8 cellular contexts compared by ENCODE assay signal in the genomic region with DNA sequence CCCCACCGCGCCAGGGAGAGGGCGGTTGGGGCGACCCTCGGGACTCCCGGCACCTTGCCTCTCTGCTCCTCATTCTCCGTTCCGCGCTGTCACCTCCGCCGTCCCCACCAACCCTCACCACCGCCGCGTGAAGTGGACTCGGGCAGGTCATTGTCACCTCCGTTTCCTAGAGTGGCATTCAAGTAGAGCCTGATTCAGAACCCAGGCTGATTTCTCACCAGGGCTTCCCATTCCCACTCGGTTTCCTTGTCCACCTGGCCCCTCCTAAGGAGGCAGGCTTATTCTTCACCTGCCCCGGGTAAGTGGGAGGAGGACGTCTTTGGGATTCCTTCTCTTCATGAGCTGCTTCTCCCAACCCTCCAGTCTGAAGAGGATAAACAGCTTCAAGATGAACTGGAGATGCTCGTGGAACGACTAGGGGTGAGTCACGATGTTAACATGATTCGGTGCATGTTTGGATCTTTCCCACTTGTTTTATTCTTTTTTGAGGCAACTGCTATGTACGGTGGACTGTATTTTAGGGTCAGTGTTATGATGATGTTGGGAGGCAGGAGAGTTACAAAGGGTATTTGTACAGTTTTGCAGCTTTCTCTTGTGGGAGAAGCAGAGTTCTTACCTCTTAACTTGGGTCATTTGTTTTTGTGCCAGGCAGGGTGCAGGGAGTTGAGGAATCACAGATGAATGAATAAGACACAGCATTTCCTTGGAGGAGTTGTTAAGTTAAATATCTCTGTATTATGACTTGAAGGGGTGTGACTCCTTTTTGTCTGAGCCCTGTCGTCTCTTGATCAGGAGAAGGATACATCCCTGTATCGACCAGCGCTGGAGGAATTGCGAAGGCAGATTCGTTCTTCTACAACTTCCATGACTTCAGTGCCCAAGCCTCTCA. TPM values are rescaled to one million over a fixed set of nuclear protein-coding genes. Genes with fewer than 3 reads are reported as not detected.
DNase-seq lines count a peak whose midpoint lies in the region; ATAC-seq, FAIRE-seq and TF ChIP-seq lines count a peak whose summit lies in the region.

No MANE protein-coding gene starts in this region.

- H3K9ac ChIP-seq in HepG2 (ENCODE audit: insufficient read depth, low read depth, low read length), result peak overlapping the region; percentile 87

- H3K27me3 ChIP-seq in CD4-positive, alpha-beta memory T cell (ENCODE audit: insufficient read depth, low read length), result no peaks in the 10 kb centered on the region
- H3K27me3 ChIP-seq in HepG2 (ENCODE audit: control insufficient read depth in 1 of 2, insufficient read depth in 2 of 2, low read length in 2 of 2), result no peaks in the 10 kb centered on the region; a peak in 1 of 5 replicates

- H3K27ac Mint-ChIP-seq in CD4-positive, alpha-beta memory T cell, result peak overlapping the region; percentile 89 to 95 (median 93)
- peak overlapping the region; percentile 93 for H3K27ac Mint-ChIP-seq in type B pancreatic cell

- TF ChIP-seq EP300 in HepG2 (IDR thresholded peaks at IDR 0.05; ENCODE audit: low read depth in 2 of 2, low read length in 2 of 2) (no peak), HepG2 (CRISPR knock-in tag; IDR thresholded peaks at IDR 0.05; ENCODE audit: borderline replicate concordance) (no peak)

- no peak overlapping the region for H2AFZ ChIP-seq in HepG2 (ENCODE audit: low read length)

- H3K4me2 ChIP-seq in HepG2 (ENCODE audit: low read depth, low read length), result peak overlapping the region; percentile 86

- no peak for TF ChIP-seq POLR2A in HepG2 (IDR thresholded peaks at IDR 0.05; ENCODE audit: insufficient read depth in 1 of 2, low read depth in 2 of 2, low read length in 2 of 2)

- BruUV-seq in HepG2 (replicated peaks; lab: Mats Ljungman, UMichigan), result TSS peak; percentile 67

- in situ Hi-C loops in astrocyte of the cerebellum (cut with HindIII; ENCODE audit: low sequenced_read_pairs) (no loop called here), HepG2 (cut with HindIII; ENCODE audit: extremely low pct_ligation_motif_present, low pct_unique_long_range_greater_than_20kb) (no loop called here)

- POLR2A ChIA-PET in CD4-positive, alpha-beta memory T cell (lab: Charles Lee; ENCODE audit: partially characterized antibody), result interaction anchor here (1.1 to 2.0 kb wide), 4 partner anchors 16 to 144 kb away, joined by 3 to 13 read pairs (median 6); a partner anchor contains a TSS
- POLR2A ChIA-PET in HepG2 (lab: Yijun Ruan, JAX), result no interaction called here

- H3K9me3 Mint-ChIP-seq in CD4-positive, alpha-beta memory T cell, result peaks cover 0 to 1% (median 0%) of the 10 kb centered on the region in 8 donors
- no peaks in the 10 kb centered on the region for H3K9me3 Mint-ChIP-seq in type B pancreatic cell

- peak overlapping the region; percentile 68 to 85 for H3K4me3 ChIP-seq in CD4-positive, alpha-beta memory T cell (ENCODE audit: low read length in 2 of 2)
- peak overlapping the region; percentile 97 for H3K4me3 ChIP-seq in astrocyte of the cerebellum (ENCODE audit: low read depth, low read length)
- H3K4me3 ChIP-seq in HepG2 (replicated peaks in 1 of 3; ENCODE audit: insufficient read depth in 1 of 3, low read depth in 2 of 3, low read length in 3 of 3), result peak overlapping the region; percentile 96 to 99 (median 98)

- peak overlapping the region; percentile 73 for H3K27ac ChIP-seq in CD4-positive, alpha-beta memory T cell (ENCODE audit: low read depth, low read length)
- peak overlapping the region; percentile 50 for H3K27ac ChIP-seq in HepG2 (ENCODE audit: extremely low read length, insufficient read depth, low read length)

- H3K9me3 ChIP-seq in CD4-positive, alpha-beta memory T cell (ENCODE audit: control insufficient read depth in 1 of 2, low read length in 2 of 2), result no peaks in the 10 kb centered on the region
- no peaks in the 10 kb centered on the region for H3K9me3 ChIP-seq in HepG2 (ENCODE audit: low read length)

- TF ChIP-seq CTCF in astrocyte of the cerebellum (IDR thresholded peaks at IDR 0.05; ENCODE audit: low read depth, low read length, missing control alignments) (no peak), HepG2 (CRISPR knock-in tag; IDR thresholded peaks at IDR 0.05) (no peak), type B pancreatic cell (conservative IDR thresholded peaks at IDR 0.05) (no peak)

- H3K27me3 Mint-ChIP-seq in CD4-positive, alpha-beta memory T cell, result no peaks in the 10 kb centered on the region
- peaks cover 8% of the 10 kb centered on the region for H3K27me3 Mint-ChIP-seq in type B pancreatic cell

- DNase-seq in CD4-positive, alpha-beta memory T cell, result no peak
- peak; percentile 38 for DNase-seq in HT-29 (ENCODE audit: low spot score)
- no peak for DNase-seq in astrocyte of the cerebellum (ENCODE audit: low read depth)
- no peak for DNase-seq in HepG2 (ENCODE audit: low spot score)
- DNase-seq in type B pancreatic cell (ENCODE audit: extremely low spot score, unreplicated experiment), result no peak
- no peak for DNase-seq in effector CD4-positive, alpha-beta T cell
- DNase-seq in NCI-H524 treated with DMSO at 0.1 percent for 48 hours (lab: John Stamatoyannopoulos, UW), result no peak

- peak overlapping the region; percentile 88 to 96 (median 94) for H3K4me3 Mint-ChIP-seq in CD4-positive, alpha-beta memory T cell
- peak overlapping the region; percentile 97 for H3K4me3 Mint-ChIP-seq in type B pancreatic cell

- H3K36me3 Mint-ChIP-seq in CD4-positive, alpha-beta memory T cell, result peaks cover 34 to 45% of the 10 kb centered on the region in 2 donors
- H3K36me3 Mint-ChIP-seq in type B pancreatic cell, result peaks cover 11% of the 10 kb centered on the region

- peaks cover 14% of the 10 kb centered on the region for H3K4me1 ChIP-seq in CD4-positive, alpha-beta memory T cell (ENCODE audit: insufficient read depth, low read length)
- peaks cover 43% of the 10 kb centered on the region for H3K4me1 ChIP-seq in HepG2 (ENCODE audit: insufficient read depth, low read length)

- peaks cover 25% of the 10 kb centered on the region for H3K79me2 ChIP-seq in HepG2 (ENCODE audit: insufficient read depth, low read length)

- FAIRE-seq in HepG2 (lab: Jason Lieb, UNC), result no peak

- WGBS in HepG2 (ENCODE audit: low lambda C conversion rate), result 26% methylated on average over 15 of the region's 29 CpGs

- intact Hi-C loops in CD4-positive, alpha-beta memory T cell (cut with micrococcal nuclease), result loop anchor here (1.0 to 5.0 kb wide), 10 partner anchors 15 to 417 kb away; a partner anchor contains a TSS
- intact Hi-C loops in HepG2 (cut with micrococcal nuclease; ENCODE audit: unreplicated experiment), result loop anchor here (2.0 kb wide), 1 partner anchor 37 kb away; no protein-coding TSS in a partner anchor

- H3K4me1 Mint-ChIP-seq in CD4-positive, alpha-beta memory T cell, result peaks cover 14 to 35% (median 22%) of the 10 kb centered on the region in 4 donors
- peaks cover 10% of the 10 kb centered on the region for H3K4me1 Mint-ChIP-seq in type B pancreatic cell (ENCODE audit: unreplicated experiment)

- peak; percentile 21; the same call in 1 of the 3 replicates for ATAC-seq in HepG2
- ATAC-seq in GM19328 (IDR thresholded peaks at IDR 0.05; ENCODE audit: unreplicated experiment), result no peak

- CTCF ChIA-PET in CD4-positive, alpha-beta memory T cell (lab: Charles Lee; ENCODE audit: partially characterized antibody), result no interaction called here
- CTCF ChIA-PET in HepG2 (lab: Yijun Ruan, JAX; ENCODE audit: low intra/inter-chr PET ratio, low total read pairs), result no interaction called here

- H4K20me1 ChIP-seq in HepG2 (ENCODE audit: insufficient read depth, low read length), result no peaks in the 10 kb centered on the region

- peaks cover 44% of the 10 kb centered on the region for H3K36me3 ChIP-seq in CD4-positive, alpha-beta memory T cell (ENCODE audit: insufficient read depth, low read length)
- peaks cover 19 to 42% of the 10 kb centered on the region in 2 experiments; a peak in 4 of 5 replicates for H3K36me3 ChIP-seq in HepG2 (replicated peaks in 1 of 2; ENCODE audit: control insufficient read depth in 1 of 2, insufficient read depth in 2 of 2, low read length in 2 of 2)

- TF ChIP-seq RAD21 in HepG2 (CRISPR knock-in tag; IDR thresholded peaks at IDR 0.05), result no peak

RNA-seq across cellular contexts. Expression of a gene that starts 0.7 kb away (rescaled TPM):
- 100 to 1,000 TPM; 148 to 154 TPM for total RNA-seq in CD4-positive, alpha-beta memory T cell
- polyA plus RNA-seq in CD4-positive, alpha-beta memory T cell, result 100 to 1,000 TPM; 195 to 298 TPM
- 306 and 330 TPM in 2 replicates for total RNA-seq in HT-29 (2014; rRNA removed; shearing (Covaris generic))
- total RNA-seq in HepG2 (2016; rRNA removed; fragmentation: Illumina TruSeq; extraction: Trizol) (200 and 312 TPM in 2 replicates), type B pancreatic cell (ENCODE audit: low replicate concordance) (226 and 255 TPM in 2 replicates)
- total RNA-seq in HepG2 (2016; cell fraction: cytosol; rRNA removed; fragmentation: Illumina TruSeq; extraction: Trizol; ENCODE audit: low read depth), result 27.9 and 35.3 TPM in 2 replicates
- total RNA-seq in HepG2 (2016; cell fraction: insoluble cytoplasmic fraction; rRNA removed; fragmentation: Illumina TruSeq; extraction: Trizol), result 208 and 307 TPM in 2 replicates
- 69.9 and 70.8 TPM in 2 replicates for total RNA-seq in HepG2 (2016; cell fraction: membrane; rRNA removed; fragmentation: Illumina TruSeq; extraction: Trizol)
- 130 and 133 TPM in 2 replicates for total RNA-seq in HepG2 (2016; cell fraction: nucleus; rRNA removed; fragmentation: Illumina TruSeq; extraction: Trizol)
- 125 and 152 TPM in 2 replicates for polyA plus RNA-seq in HepG2 (2011; rRNA removed)
- polyA plus RNA-seq in HepG2 (2011; cell fraction: cytosol; rRNA removed), result 165 and 166 TPM in 2 replicates
- polyA plus RNA-seq in HepG2 (2011; cell fraction: nucleus; rRNA removed), result 110 and 125 TPM in 2 replicates
- 116 and 117 TPM in 2 replicates for polyA plus RNA-seq in HepG2 (2012)
- polyA plus RNA-seq in HepG2 (2016; cell fraction: cytosol; fragmentation: Illumina TruSeq; extraction: Trizol; ENCODE audit: low read depth), result 19.9 and 25.2 TPM in 2 replicates
- polyA plus RNA-seq in HepG2 (2016; cell fraction: insoluble cytoplasmic fraction; fragmentation: Illumina TruSeq; extraction: Trizol; ENCODE audit: low read depth), result 253 and 295 TPM in 2 replicates
- 36.4 and 42.7 TPM in 2 replicates for polyA plus RNA-seq in HepG2 (2016; cell fraction: membrane; fragmentation: Illumina TruSeq; extraction: Trizol; ENCODE audit: low read depth)
- polyA plus RNA-seq in HepG2 (2016; cell fraction: nucleus; fragmentation: Illumina TruSeq; extraction: Trizol; ENCODE audit: insufficient read depth, low read depth), result 155 and 167 TPM in 2 replicates
- 351 and 796 TPM in 2 replicates for polyA minus RNA-seq in HepG2 (2011; rRNA and poly(A)+ RNA removed; ENCODE audit: low replicate concordance)
- 127 and 152 TPM in 2 replicates for polyA minus RNA-seq in HepG2 (2011; cell fraction: cytosol; rRNA and poly(A)+ RNA removed)
- 99.4 and 123 TPM in 2 replicates for polyA minus RNA-seq in HepG2 (2011; cell fraction: nucleus; rRNA and poly(A)+ RNA removed)

RNA-seq across cellular contexts. Expression of a gene that starts 14.7 kb away (rescaled TPM):
- 100 to 1,000 TPM; 236 to 246 TPM for total RNA-seq in CD4-positive, alpha-beta memory T cell
- 10 to 100 TPM in 1 of 2 donors, 1 to 10 TPM in 1; 3.6 to 51.1 TPM for polyA plus RNA-seq in CD4-positive, alpha-beta memory T cell
- total RNA-seq in HT-29 (2014; rRNA removed; shearing (Covaris generic)), result 494 and 497 TPM in 2 replicates
- 213 and 244 TPM in 2 replicates for total RNA-seq in HepG2 (2016; rRNA removed; fragmentation: Illumina TruSeq; extraction: Trizol)
- 19.7 and 27.8 TPM in 2 replicates for total RNA-seq in HepG2 (2016; cell fraction: cytosol; rRNA removed; fragmentation: Illumina TruSeq; extraction: Trizol; ENCODE audit: low read depth)
- total RNA-seq in HepG2 (2016; cell fraction: insoluble cytoplasmic fraction; rRNA removed; fragmentation: Illumina TruSeq; extraction: Trizol), result 208 and 223 TPM in 2 replicates
- 77.1 and 81.4 TPM in 2 replicates for total RNA-seq in HepG2 (2016; cell fraction: membrane; rRNA removed; fragmentation: Illumina TruSeq; extraction: Trizol)
- total RNA-seq in HepG2 (2016; cell fraction: nucleus; rRNA removed; fragmentation: Illumina TruSeq; extraction: Trizol), result 163 and 210 TPM in 2 replicates
- polyA plus RNA-seq in HepG2 (2011; rRNA removed), result 208 and 228 TPM in 2 replicates
- polyA plus RNA-seq in HepG2 (2011; cell fraction: cytosol; rRNA removed), result 139 and 145 TPM in 2 replicates
- polyA plus RNA-seq in HepG2 (2011; cell fraction: nucleus; rRNA removed), result 229 and 287 TPM in 2 replicates
- 122 and 142 TPM in 2 replicates for polyA plus RNA-seq in HepG2 (2012)
- 15.3 and 16.7 TPM in 2 replicates for polyA plus RNA-seq in HepG2 (2016; cell fraction: cytosol; fragmentation: Illumina TruSeq; extraction: Trizol; ENCODE audit: low read depth)
- 217 and 276 TPM in 2 replicates for polyA plus RNA-seq in HepG2 (2016; cell fraction: insoluble cytoplasmic fraction; fragmentation: Illumina TruSeq; extraction: Trizol; ENCODE audit: low read depth)
- polyA plus RNA-seq in HepG2 (2016; cell fraction: membrane; fragmentation: Illumina TruSeq; extraction: Trizol; ENCODE audit: low read depth), result 53.0 and 64.3 TPM in 2 replicates
- polyA plus RNA-seq in HepG2 (2016; cell fraction: nucleus; fragmentation: Illumina TruSeq; extraction: Trizol; ENCODE audit: insufficient read depth, low read depth), result 324 and 332 TPM in 2 replicates
- 348 and 721 TPM in 2 replicates for polyA minus RNA-seq in HepG2 (2011; rRNA and poly(A)+ RNA removed; ENCODE audit: low replicate concordance)
- 122 and 123 TPM in 2 replicates for polyA minus RNA-seq in HepG2 (2011; cell fraction: cytosol; rRNA and poly(A)+ RNA removed)
- 107 and 113 TPM in 2 replicates for polyA minus RNA-seq in HepG2 (2011; cell fraction: nucleus; rRNA and poly(A)+ RNA removed)
- total RNA-seq in type B pancreatic cell (ENCODE audit: low replicate concordance), result 371 and 432 TPM in 2 replicates

RNA-seq across cellular contexts. Expression of a gene that starts 23.9 kb away (rescaled TPM):
- total RNA-seq in CD4-positive, alpha-beta memory T cell, result not detected
- polyA plus RNA-seq in CD4-positive, alpha-beta memory T cell, result not detected
- not detected in 2 replicates for total RNA-seq in HT-29 (2014; rRNA removed; shearing (Covaris generic))
- total RNA-seq in HepG2 (2016; rRNA removed; fragmentation: Illumina TruSeq; extraction: Trizol) (not detected in 2 replicates), type B pancreatic cell (ENCODE audit: low replicate concordance) (not detected in 2 replicates)
- total RNA-seq in HepG2 (2016; cell fraction: cytosol; rRNA removed; fragmentation: Illumina TruSeq; extraction: Trizol; ENCODE audit: low read depth), result not detected in 2 replicates
- not detected in 2 replicates for total RNA-seq in HepG2 (2016; cell fraction: insoluble cytoplasmic fraction; rRNA removed; fragmentation: Illumina TruSeq; extraction: Trizol)
- total RNA-seq in HepG2 (2016; cell fraction: membrane; rRNA removed; fragmentation: Illumina TruSeq; extraction: Trizol), result not detected in 2 replicates
- not detected in 2 replicates for total RNA-seq in HepG2 (2016; cell fraction: nucleus; rRNA removed; fragmentation: Illumina TruSeq; extraction: Trizol)
- 0.03 TPM in 1 of 2 replicates, not detected in the other for polyA plus RNA-seq in HepG2 (2011; rRNA removed)
- polyA plus RNA-seq in HepG2 (2011; cell fraction: cytosol; rRNA removed), result not detected in 2 replicates
- 0.10 and 0.16 TPM in 2 replicates for polyA plus RNA-seq in HepG2 (2011; cell fraction: nucleus; rRNA removed)
- not detected in 2 replicates for polyA plus RNA-seq in HepG2 (2012)
- not detected in 2 replicates for polyA plus RNA-seq in HepG2 (2016; cell fraction: cytosol; fragmentation: Illumina TruSeq; extraction: Trizol; ENCODE audit: low read depth)
- not detected in 2 replicates for polyA plus RNA-seq in HepG2 (2016; cell fraction: insoluble cytoplasmic fraction; fragmentation: Illumina TruSeq; extraction: Trizol; ENCODE audit: low read depth)
- polyA plus RNA-seq in HepG2 (2016; cell fraction: membrane; fragmentation: Illumina TruSeq; extraction: Trizol; ENCODE audit: low read depth), result not detected in 2 replicates
- not detected in 2 replicates for polyA plus RNA-seq in HepG2 (2016; cell fraction: nucleus; fragmentation: Illumina TruSeq; extraction: Trizol; ENCODE audit: insufficient read depth, low read depth)
- 0.14 TPM in 1 of 2 replicates, not detected in the other for polyA minus RNA-seq in HepG2 (2011; rRNA and poly(A)+ RNA removed; ENCODE audit: low replicate concordance)
- not detected in 2 replicates for polyA minus RNA-seq in HepG2 (2011; cell fraction: cytosol; rRNA and poly(A)+ RNA removed)
- not detected in 2 replicates for polyA minus RNA-seq in HepG2 (2011; cell fraction: nucleus; rRNA and poly(A)+ RNA removed)

RNA-seq across cellular contexts. Expression of a gene that starts 37.7 kb away (rescaled TPM):
- total RNA-seq in CD4-positive, alpha-beta memory T cell, result 1 to 10 TPM; 9.0 to 10.0 TPM
- 1 to 10 TPM; 1.1 to 1.6 TPM for polyA plus RNA-seq in CD4-positive, alpha-beta memory T cell
- 21.4 and 26.6 TPM in 2 replicates for total RNA-seq in HT-29 (2014; rRNA removed; shearing (Covaris generic))
- total RNA-seq in HepG2 (2016; rRNA removed; fragmentation: Illumina TruSeq; extraction: Trizol) (7.4 and 9.3 TPM in 2 replicates), type B pancreatic cell (ENCODE audit: low replicate concordance) (13.2 and 18.3 TPM in 2 replicates)
- total RNA-seq in HepG2 (2016; cell fraction: cytosol; rRNA removed; fragmentation: Illumina TruSeq; extraction: Trizol; ENCODE audit: low read depth), result 2.3 and 2.5 TPM in 2 replicates
- total RNA-seq in HepG2 (2016; cell fraction: insoluble cytoplasmic fraction; rRNA removed; fragmentation: Illumina TruSeq; extraction: Trizol), result 4.8 and 8.7 TPM in 2 replicates
- 7.8 and 8.3 TPM in 2 replicates for total RNA-seq in HepG2 (2016; cell fraction: membrane; rRNA removed; fragmentation: Illumina TruSeq; extraction: Trizol)
- 4.4 and 6.5 TPM in 2 replicates for total RNA-seq in HepG2 (2016; cell fraction: nucleus; rRNA removed; fragmentation: Illumina TruSeq; extraction: Trizol)
- 9.2 and 14.1 TPM in 2 replicates for polyA plus RNA-seq in HepG2 (2011; rRNA removed)
- polyA plus RNA-seq in HepG2 (2011; cell fraction: cytosol; rRNA removed), result 11.9 and 16.8 TPM in 2 replicates
- 23.9 and 25.8 TPM in 2 replicates for polyA plus RNA-seq in HepG2 (2011; cell fraction: nucleus; rRNA removed)
- 5.8 and 9.8 TPM in 2 replicates for polyA plus RNA-seq in HepG2 (2012)
- 2.3 and 3.2 TPM in 2 replicates for polyA plus RNA-seq in HepG2 (2016; cell fraction: cytosol; fragmentation: Illumina TruSeq; extraction: Trizol; ENCODE audit: low read depth)
- 5.3 and 7.8 TPM in 2 replicates for polyA plus RNA-seq in HepG2 (2016; cell fraction: insoluble cytoplasmic fraction; fragmentation: Illumina TruSeq; extraction: Trizol; ENCODE audit: low read depth)
- polyA plus RNA-seq in HepG2 (2016; cell fraction: membrane; fragmentation: Illumina TruSeq; extraction: Trizol; ENCODE audit: low read depth), result 5.7 and 5.8 TPM in 2 replicates
- 12.3 and 13.4 TPM in 2 replicates for polyA plus RNA-seq in HepG2 (2016; cell fraction: nucleus; fragmentation: Illumina TruSeq; extraction: Trizol; ENCODE audit: insufficient read depth, low read depth)
- 22.1 and 24.2 TPM in 2 replicates for polyA minus RNA-seq in HepG2 (2011; rRNA and poly(A)+ RNA removed; ENCODE audit: low replicate concordance)
- polyA minus RNA-seq in HepG2 (2011; cell fraction: cytosol; rRNA and poly(A)+ RNA removed), result 7.0 and 7.3 TPM in 2 replicates
- polyA minus RNA-seq in HepG2 (2011; cell fraction: nucleus; rRNA and poly(A)+ RNA removed), result 7.0 and 9.2 TPM in 2 replicates

RNA-seq across cellular contexts. Expression of a gene that starts 38.4 kb away (rescaled TPM):
- under 1 TPM in 1 of 2 experiments, not detected in 1; 0.25 TPM for total RNA-seq in CD4-positive, alpha-beta memory T cell
- polyA plus RNA-seq in CD4-positive, alpha-beta memory T cell, result not detected
- total RNA-seq in HT-29 (2014; rRNA removed; shearing (Covaris generic)), result 0.13 TPM in 1 of 2 replicates, not detected in the other
- total RNA-seq in HepG2 (2016; rRNA removed; fragmentation: Illumina TruSeq; extraction: Trizol) (0.27 TPM in 1 of 2 replicates, not detected in the other), type B pancreatic cell (ENCODE audit: low replicate concordance) (1.9 TPM in 2 replicates)
- not detected in 2 replicates for total RNA-seq in HepG2 (2016; cell fraction: cytosol; rRNA removed; fragmentation: Illumina TruSeq; extraction: Trizol; ENCODE audit: low read depth)
- 0.09 and 0.27 TPM in 2 replicates for total RNA-seq in HepG2 (2016; cell fraction: insoluble cytoplasmic fraction; rRNA removed; fragmentation: Illumina TruSeq; extraction: Trizol)
- total RNA-seq in HepG2 (2016; cell fraction: membrane; rRNA removed; fragmentation: Illumina TruSeq; extraction: Trizol), result 0.34 and 0.72 TPM in 2 replicates
- total RNA-seq in HepG2 (2016; cell fraction: nucleus; rRNA removed; fragmentation: Illumina TruSeq; extraction: Trizol), result not detected in 2 replicates
- polyA plus RNA-seq in HepG2 (2011; rRNA removed), result 0.04 and 0.12 TPM in 2 replicates
- polyA plus RNA-seq in HepG2 (2011; cell fraction: cytosol; rRNA removed), result 0.07 and 0.08 TPM in 2 replicates
- polyA plus RNA-seq in HepG2 (2011; cell fraction: nucleus; rRNA removed), result 0.09 and 0.16 TPM in 2 replicates
- not detected in 2 replicates for polyA plus RNA-seq in HepG2 (2012)
- polyA plus RNA-seq in HepG2 (2016; cell fraction: cytosol; fragmentation: Illumina TruSeq; extraction: Trizol; ENCODE audit: low read depth), result 0.95 and 1.1 TPM in 2 replicates
- polyA plus RNA-seq in HepG2 (2016; cell fraction: insoluble cytoplasmic fraction; fragmentation: Illumina TruSeq; extraction: Trizol; ENCODE audit: low read depth), result not detected in 2 replicates
- polyA plus RNA-seq in HepG2 (2016; cell fraction: membrane; fragmentation: Illumina TruSeq; extraction: Trizol; ENCODE audit: low read depth), result 1.00 and 1.2 TPM in 2 replicates
- 0.46 and 0.47 TPM in 2 replicates for polyA plus RNA-seq in HepG2 (2016; cell fraction: nucleus; fragmentation: Illumina TruSeq; extraction: Trizol; ENCODE audit: insufficient read depth, low read depth)
- polyA minus RNA-seq in HepG2 (2011; rRNA and poly(A)+ RNA removed; ENCODE audit: low replicate concordance), result 7.5 TPM in 1 of 2 replicates, not detected in the other
- 0.44 TPM in 1 of 2 replicates, not detected in the other for polyA minus RNA-seq in HepG2 (2011; cell fraction: cytosol; rRNA and poly(A)+ RNA removed)
- polyA minus RNA-seq in HepG2 (2011; cell fraction: nucleus; rRNA and poly(A)+ RNA removed), result not detected in 2 replicates
